Comparison of ENCODE assay signal across 11 cellular contexts in the genomic region with DNA sequence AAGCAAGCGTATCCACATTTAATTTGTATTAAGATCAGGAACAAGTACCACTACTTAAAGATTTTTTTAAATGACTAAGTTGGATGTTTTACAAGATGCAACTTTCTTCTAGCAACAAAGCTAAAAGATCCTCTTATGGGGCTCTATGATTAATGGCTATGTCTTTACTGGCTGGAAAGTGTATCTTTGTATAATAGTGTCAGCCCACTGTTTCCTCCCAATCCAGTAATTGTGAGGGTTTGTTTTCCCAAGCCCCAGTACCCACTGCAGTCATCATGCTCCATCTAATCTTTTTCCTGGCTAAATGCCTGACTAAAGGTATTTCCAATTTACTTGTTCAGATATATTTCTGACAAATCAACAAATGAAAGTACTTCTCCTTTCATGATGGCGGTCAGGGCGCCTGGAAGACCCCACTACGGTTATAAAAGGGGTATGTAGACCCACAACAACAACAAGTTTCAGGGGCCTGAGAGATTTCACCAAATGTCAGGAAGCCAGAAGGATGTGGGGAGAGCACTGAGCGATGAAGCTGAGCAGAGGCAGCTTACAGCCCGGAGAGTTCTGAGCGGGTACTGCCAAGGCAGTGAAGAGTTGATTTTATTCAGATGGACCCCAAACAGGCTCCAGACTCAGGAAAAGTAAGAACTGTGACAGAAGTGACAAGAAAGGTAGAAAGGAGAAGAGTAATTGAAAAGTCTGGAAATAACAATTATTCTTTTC.
DNase-seq lines count a peak whose midpoint lies in the region; ATAC-seq and TF ChIP-seq lines count a peak whose summit lies in the region.
"Had no signal": no experiment of that assay in that cellular context is flagged by ENCODE, and none has a peak within 500 bp of the region (broad histone marks: within the 10 kb centered on the region; RNA-seq: fewer than 3 reads in every experiment).

No MANE protein-coding gene starts in this region.

- peak overlapping the region; percentile 67 to 90 (median 77) for H3K4me3 Mint-ChIP-seq in T-cell

- no peaks in the 10 kb centered on the region for H3K27me3 ChIP-seq in left ventricle myocardium inferior (ENCODE audit: low read depth)
- H3K27me3 ChIP-seq in heart right ventricle = no peaks in the 10 kb centered on the region
- H3K27me3 ChIP-seq in uterus = no peaks in the 10 kb centered on the region

- TF ChIP-seq POLR2A in uterus (IDR thresholded peaks at IDR 0.05) = no peak
- TF ChIP-seq POLR2A in erythroblast (IDR thresholded peaks at IDR 0.05; ENCODE audit: low read length) = no peak

- peaks cover 45% of the 10 kb centered on the region for H3K36me3 Mint-ChIP-seq in T-cell

- ATAC-seq in heart right ventricle (no peak), T-cell (replicated peaks in 1 of 4) (no peak)

- H3K9me3 ChIP-seq in left ventricle myocardium inferior (replicated peaks) (no peaks in the 10 kb centered on the region), heart right ventricle (no peaks in the 10 kb centered on the region), uterus (no peaks in the 10 kb centered on the region)

- TF ChIP-seq CTCF in left ventricle myocardium inferior (IDR thresholded peaks at IDR 0.05; ENCODE audit: borderline replicate concordance) = no peak
- TF ChIP-seq CTCF in heart right ventricle (IDR thresholded peaks at IDR 0.05) = no peak
- TF ChIP-seq CTCF in fibroblast of mammary gland (conservative IDR thresholded peaks at IDR 0.05; ENCODE audit: control insufficient read depth, insufficient read depth, low read depth, low read length) = no peak
- TF ChIP-seq CTCF in uterus (IDR thresholded peaks at IDR 0.05) = no peak

- no peaks in the 10 kb centered on the region for H3K27me3 Mint-ChIP-seq in T-cell

- POLR2A ChIA-PET in T-cell (lab: Charles Lee) = interaction anchor here (0.5 to 7.8 kb wide), 13 partner anchors 8 to 233 kb away, joined by 3 to 92 read pairs (median 5); no protein-coding TSS in a partner anchor

- peak overlapping the region; percentile 96 to 97 for H3K27ac Mint-ChIP-seq in T-cell

- H3K27ac ChIP-seq in left ventricle myocardium inferior (replicated peaks) (peak overlapping the region; percentile 43), heart right ventricle (peak overlapping the region in 3 of 10 donors; percentile 3 to 90 (median 15)), uterus (peak overlapping the region; percentile 36 to 51)
- H3K27ac ChIP-seq: coronary artery had no signal

- H3K36me3 ChIP-seq in left ventricle myocardium inferior (peaks cover 24% of the 10 kb centered on the region), heart right ventricle (peaks cover 0 to 77% (median 6%) of the 10 kb centered on the region in 9 donors), uterus (no peaks in the 10 kb centered on the region)

- no peaks in the 10 kb centered on the region for H3K9me3 Mint-ChIP-seq in T-cell

- CTCF ChIA-PET in T-cell (lab: Charles Lee) = interaction anchor here (0.6 to 2.7 kb wide), 17 partner anchors 10 to 436 kb away, joined by 3 to 17 read pairs (median 4); no protein-coding TSS in a partner anchor

- 72 to 83% methylated on average over 7 of the region's 7 CpGs for WGBS in heart right ventricle, 2 donors

- H3K4me3 ChIP-seq in left ventricle myocardium inferior (no peak overlapping the region), heart right ventricle (peak overlapping the region in 1 of 10 donors; percentile 10), fibroblast of mammary gland (ENCODE audit: control insufficient read depth, low read depth, low read length) (no peak overlapping the region), uterus (no peak overlapping the region)
- H3K4me3 ChIP-seq: coronary artery had no signal

- no peak for DNase-seq in left ventricle myocardium inferior
- no peak for DNase-seq in heart right ventricle
- peak in 1 of 34 experiments; percentile 20 for DNase-seq in T-cell
- DNase-seq in fibroblast of mammary gland (ENCODE audit: low read depth) = peak; percentile 44
- DNase-seq in uterus = no peak
- DNase-seq in erythroblast (lab: John Stamatoyannopoulos, UW) = no peak
- no peak for DNase-seq in H4 (ENCODE audit: low spot score)
- DNase-seq in NCI-H510A (lab: John Stamatoyannopoulos, UW) = no peak
- DNase-seq: hypothalamus; stimulated activated naive CD4-positive, alpha-beta T cell had no signal

- intact Hi-C loops in left ventricle myocardium inferior (cut with micrococcal nuclease) = no loop called here
- intact Hi-C loops in heart right ventricle (cut with DNase I) = loop anchor here in 1 of 10 donors (5.0 kb wide), 1 partner anchor 44 kb away; no protein-coding TSS in a partner anchor
- intact Hi-C loops in uterus (cut with DNase I; ENCODE audit: low total_unique reads) = no loop called here

- H3K4me1 ChIP-seq in left ventricle myocardium inferior = peaks cover 82% of the 10 kb centered on the region
- peaks cover 0 to 93% (median 37%) of the 10 kb centered on the region in 9 donors for H3K4me1 ChIP-seq in heart right ventricle
- H3K4me1 ChIP-seq in uterus = peaks cover 0 to 13% of the 10 kb centered on the region in 2 donors

- peaks cover 22 to 89% (median 84%) of the 10 kb centered on the region in 3 donors for H3K4me1 Mint-ChIP-seq in T-cell
